18 cellular contexts compared by ENCODE assay signal in genomic region chr6:136552054-136552453, GRCh38. TPM values are rescaled to one million over a fixed set of nuclear protein-coding genes. Genes with fewer than 3 reads are reported as not detected.
A peak's percentile ranks its signal among the peaks of the same experiment; 100 is the strongest.
DNase-seq lines count a peak whose midpoint lies in the region; TF ChIP-seq lines count a peak whose summit lies in the region.
"Had no signal": no experiment of that assay in that cellular context is flagged by ENCODE, and none has a peak within 500 bp of the region (broad histone marks: within the 10 kb centered on the region; RNA-seq: fewer than 3 reads in every experiment).

No MANE protein-coding gene starts in this region.

- TF ChIP-seq CTCF in 22Rv1 (IDR thresholded peaks at IDR 0.05) = no peak
- no peak for TF ChIP-seq CTCF in neural crest cell (conservative IDR thresholded peaks at IDR 0.05)
- TF ChIP-seq CTCF in H9 (conservative IDR thresholded peaks at IDR 0.05) = no peak

- no peak overlapping the region for H2BK12ac ChIP-seq in H9 (ENCODE audit: insufficient read length, low read depth, low read length)

- H3K9ac ChIP-seq in H9 (ENCODE audit: extremely low read depth, insufficient read length, low read length) = no peak overlapping the region
- H3K9ac ChIP-seq: BLaER1 treated with 17β-estradiol and CSF1 and Interleukin-3, amounts not matched to agents 10 nM and 100 nM had no signal

- DNase-seq in Ammon's horn (ENCODE audit: low spot score) (peak; percentile 17), SK-N-DZ (ENCODE audit: low spot score) (peak; percentile 69), neural crest cell (ENCODE audit: low read depth, low spot score) (no peak), midbrain (lab: John Stamatoyannopoulos, UW) (no peak), NCI-H128 (lab: John Stamatoyannopoulos, UW; ENCODE audit: unreplicated experiment) (no peak), H9 (no peak)
- DNase-seq: HCEC 1CT; Karpas-422; MG63; NCI-H1092; NCI-H2081 treated with DMSO at 0.1 percent for 48 hours; NCI-H226; NCI-H524 treated with DMSO at 0.1 percent for 48 hours; NK-92 treated with Interleukin-12 subunit alpha and Interleukin-12 subunit beta, amount 100 ng/mL, for 24 hours; SHP77 treated with DMSO at 0.1 percent for 48 hours had no signal

- no peak overlapping the region for H3K27ac Mint-ChIP-seq in neural crest cell (ENCODE audit: unreplicated experiment)
- H3K27ac Mint-ChIP-seq in H9 = no peak overlapping the region

- no peaks in the 10 kb centered on the region; the same call in 1 of the 2 replicates for H3K27me3 ChIP-seq in H9 (ENCODE audit: insufficient read depth, low read length)

- no peaks in the 10 kb centered on the region for H3K79me1 ChIP-seq in H9 (ENCODE audit: insufficient read depth, low read depth, low read length, poor library complexity, severe bottlenecking)

- no peak overlapping the region for H4K5ac ChIP-seq in H9 (ENCODE audit: insufficient read length, low read depth, low read length)

- H3K27ac ChIP-seq in 22Rv1 (peak overlapping the region; percentile 86), H9 (ENCODE audit: insufficient read length, low read depth, low read length) (no peak overlapping the region)
- H3K27ac ChIP-seq: BLaER1 treated with 17β-estradiol and CSF1 and Interleukin-3, amounts not matched to agents 10 nM and 100 nM had no signal

- no peak overlapping the region for H2BK15ac ChIP-seq in H9 (ENCODE audit: low read depth, low read length)

- H3K4me1 Mint-ChIP-seq in neural crest cell (peaks cover 4% of the 10 kb centered on the region), H9 (peaks cover 22 to 23% of the 10 kb centered on the region in 2 experiments)

- H4K20me1 ChIP-seq in H9 (ENCODE audit: control insufficient read depth, insufficient read depth, insufficient read length) = no peaks in the 10 kb centered on the region

- no peak overlapping the region for H3K56ac ChIP-seq in H9 (ENCODE audit: insufficient read length, low read depth, low read length)

- no peaks in the 10 kb centered on the region for H3K9me3 Mint-ChIP-seq in neural crest cell
- H3K9me3 Mint-ChIP-seq in H9 = no peaks in the 10 kb centered on the region

- WGBS in H9 (ENCODE audit: extremely low coverage, insufficient read length, low lambda C conversion rate) = no CpG with 5 or more reads among the region's 4 CpGs

- no peak overlapping the region for H3K4me2 ChIP-seq in H9 (ENCODE audit: insufficient read depth, insufficient read length, low read length)
- H3K4me2 ChIP-seq: BLaER1 treated with 17β-estradiol and CSF1 and Interleukin-3, amounts not matched to agents 10 nM and 100 nM had no signal

- H2BK20ac ChIP-seq in H9 (ENCODE audit: low read depth, low read length, poor library complexity, severe bottlenecking) = no peak overlapping the region

- H3K18ac ChIP-seq in H9 (ENCODE audit: insufficient read length, low read depth, low read length) = no peak overlapping the region

- H3K79me2 ChIP-seq in H9 (ENCODE audit: insufficient read depth, low read length) = peaks cover 5% of the 10 kb centered on the region; the same call in 1 of the 2 replicates

- H2BK5ac ChIP-seq in H9 (ENCODE audit: insufficient read length, low read length) = no peak overlapping the region

- H3K23me2 ChIP-seq in H9 (ENCODE audit: insufficient read length, low read depth, low read length, poor library complexity, severe bottlenecking) = peaks cover 14% of the 10 kb centered on the region

- no peak overlapping the region for H4K91ac ChIP-seq in H9 (ENCODE audit: insufficient read length, low read depth, low read length)

- H4K8ac ChIP-seq in H9 (replicated peaks; ENCODE audit: insufficient read length, low read depth, low read length) = no peak overlapping the region

- H2AFZ ChIP-seq in H9 (ENCODE audit: low read length) = no peak overlapping the region

- H3K4me3 Mint-ChIP-seq in neural crest cell (peak overlapping the region; percentile 42), H9 (no peak overlapping the region; a peak in 1 of 5 replicates)

- H3K4ac ChIP-seq in H9 (ENCODE audit: low read depth, low read length) = no peak overlapping the region

- H3K14ac ChIP-seq in H9 (ENCODE audit: insufficient read depth, low read length) = no peak overlapping the region

- no peaks in the 10 kb centered on the region for H3K9me3 ChIP-seq in H9 (ENCODE audit: control insufficient read depth, low read depth, low read length)
- H3K9me3 ChIP-seq: MG63 had no signal

- H3K23ac ChIP-seq in H9 (ENCODE audit: insufficient read length, low read depth, low read length) = no peak overlapping the region

- H3K27me3 Mint-ChIP-seq in neural crest cell (ENCODE audit: low read depth) = peaks cover 78% of the 10 kb centered on the region
- peaks cover 42% of the 10 kb centered on the region for H3K27me3 Mint-ChIP-seq in H9 (ENCODE audit: low read depth)

- H3K36me3 Mint-ChIP-seq in neural crest cell (ENCODE audit: low read depth) = no peaks in the 10 kb centered on the region
- H3K36me3 Mint-ChIP-seq in H9 (ENCODE audit: insufficient read depth in 1 of 3, low read depth in 3 of 3) = no peaks in the 10 kb centered on the region

- no peaks in the 10 kb centered on the region for H3K4me1 ChIP-seq in H9 (ENCODE audit: insufficient read depth, low read length)

- H2BK120ac ChIP-seq in H9 (ENCODE audit: low read depth, low read length, poor library complexity, severe bottlenecking) = no peak overlapping the region

- H2AK5ac ChIP-seq in H9 (ENCODE audit: insufficient read length, low read length) = no peak overlapping the region

- H3T11ph ChIP-seq in H9 (ENCODE audit: low read length) = no peak overlapping the region

RNA-seq across cellular contexts. Expression of gene MAP7, which starts 1.8 kb away (rescaled TPM):
- polyA plus RNA-seq in SK-N-DZ (2014; cell fraction: cytosol; rRNA removed) = 2.5 TPM in 2 replicates
- polyA plus RNA-seq in SK-N-DZ (2014; cell fraction: nucleus; rRNA removed) = 2.5 and 3.0 TPM in 2 replicates
- total RNA-seq in neural crest cell = 1.3 and 1.4 TPM in 2 replicates
- 50.2 and 51.1 TPM in 2 replicates for total RNA-seq in H9 (2021)
- total RNA-seq: OCI-LY7 had no signal

Comparison
In these comparisons a context has a peak if more than half of its experiments do, and no peak if none do; other contexts are left out.
1. DNase-seq: peak in Ammon's horn (single experiment) and SK-N-DZ (single experiment); none in neural crest cell (single experiment), midbrain (single experiment), NCI-H128 (single experiment) and H9 (single experiment).
2. RNA of gene MAP7, which starts 1.8 kb away (total RNA-seq): 50.2 to 51.1 TPM in H9; 1.3 to 1.4 TPM in neural crest cell; every median in the first group is over 10 times any median in the second.